34 cellular contexts compared by ENCODE assay signal in genomic region chr3:62265528-62265927, GRCh38.
"Had no signal": no experiment of that assay in that cellular context is flagged by ENCODE, and none has a peak within 500 bp of the region (broad histone marks: within the 10 kb centered on the region; RNA-seq: fewer than 3 reads in every experiment).

No MANE protein-coding gene starts in this region.

- H3K9me3 ChIP-seq: adrenal gland, ascending aorta, body of pancreas, breast epithelium had no signal

- H3K27ac ChIP-seq: adrenal gland, ascending aorta, body of pancreas, brain microvascular endothelial cell, breast epithelium, cardiac muscle cell had no signal

- H3K27me3 ChIP-seq: adrenal gland, ascending aorta, body of pancreas, brain microvascular endothelial cell, breast epithelium, cardiac muscle cell had no signal

- FAIRE-seq: astrocyte, bronchial epithelial cell had no signal

- H3K4me3 ChIP-seq: adrenal gland, ascending aorta, body of pancreas, breast epithelium, cardiac muscle cell had no signal

- ATAC-seq: activated naive CD4-positive, alpha-beta T cell treated with anti-CD3 and anti-CD28 coated beads, Interleukin-2, amount 50 U/mL, for 72 hours; activated naive CD8-positive, alpha-beta T cell treated with anti-CD3 and anti-CD28 coated beads, Interleukin-2, amount 50 U/mL, for 24 hours; activated T-cell treated with anti-CD3 and anti-CD28 coated beads, Interleukin-2, amount 50 U/mL, for 4 hours; activated T-cell treated with anti-CD3 and anti-CD28 coated beads, Interleukin-2, amount 50 U/mL, for 72 hours; activated T-helper 17 cell treated with anti-CD3 and anti-CD28 coated beads, Interleukin-2, amount 50 U/mL, for 72 hours; body of pancreas had no signal

- DNase-seq: activated effector memory CD4-positive, alpha-beta T cell treated with anti-CD3 and anti-CD28 coated beads, Interleukin-2, amount 50 U/mL, for 16 hours; activated effector memory CD4-positive, alpha-beta T cell treated with Interleukin-2 at 50 U/mL for 16 hours; activated gamma-delta T cell; activated gamma-delta T cell treated with Interleukin-2 at 50 U/mL for 16 hours; activated naive CD4-positive, alpha-beta T cell; activated naive CD4-positive, alpha-beta T cell treated with anti-CD3 and anti-CD28 coated beads for 36 hours; activated naive CD4-positive, alpha-beta T cell treated with anti-CD3 and anti-CD28 coated beads, Interleukin-2, amount 10 ng/mL, durations not matched to agents 7 days and 5 days; activated naive CD4-positive, alpha-beta T cell treated with anti-CD3 and anti-CD28 coated beads, Interleukin-2, amount 50 U/mL, for 16 hours; activated naive CD4-positive, alpha-beta T cell treated with Interleukin-2 at 50 U/mL for 16 hours; activated naive CD8-positive, alpha-beta T cell treated with anti-CD3 and anti-CD28 coated beads for 36 hours; activated naive CD8-positive, alpha-beta T cell treated with anti-CD3 and anti-CD28 coated beads, Interleukin-2, amount 10 ng/mL, durations not matched to agents 7 days and 5 days; activated naive CD8-positive, alpha-beta T cell treated with anti-CD3 and anti-CD28 coated beads, Interleukin-2, amount 50 U/mL, for 24 hours; activated T-cell treated with anti-CD3 and anti-CD28 coated beads, Interleukin-2, amount 50 U/mL, for 1 hour; activated T-cell treated with anti-CD3 and anti-CD28 coated beads, Interleukin-2, amount 50 U/mL, for 24 hours; activated T-cell treated with anti-CD3 and anti-CD28 coated beads, Interleukin-2, amount 50 U/mL, for 4 hours; activated T-cell treated with anti-CD3 and anti-CD28 coated beads, Interleukin-2, amount 50 U/mL, for 48 hours; activated T-cell treated with anti-CD3 and anti-CD28 coated beads, Interleukin-2, amount 50 U/mL, for 72 hours; adrenal gland; amniotic stem cell; amygdala; anterior cingulate cortex; aorta; body of pancreas; brain microvascular endothelial cell; caudate nucleus; central memory CD4-positive, alpha-beta T cell; cerebellar nuclear complex had no signal

- H3K4me1 ChIP-seq: ascending aorta, body of pancreas, breast epithelium had no signal

- H3K36me3 ChIP-seq: adrenal gland, breast epithelium had no signal
